Comparison of ENCODE assay signal across 14 cellular contexts in the genomic region with DNA sequence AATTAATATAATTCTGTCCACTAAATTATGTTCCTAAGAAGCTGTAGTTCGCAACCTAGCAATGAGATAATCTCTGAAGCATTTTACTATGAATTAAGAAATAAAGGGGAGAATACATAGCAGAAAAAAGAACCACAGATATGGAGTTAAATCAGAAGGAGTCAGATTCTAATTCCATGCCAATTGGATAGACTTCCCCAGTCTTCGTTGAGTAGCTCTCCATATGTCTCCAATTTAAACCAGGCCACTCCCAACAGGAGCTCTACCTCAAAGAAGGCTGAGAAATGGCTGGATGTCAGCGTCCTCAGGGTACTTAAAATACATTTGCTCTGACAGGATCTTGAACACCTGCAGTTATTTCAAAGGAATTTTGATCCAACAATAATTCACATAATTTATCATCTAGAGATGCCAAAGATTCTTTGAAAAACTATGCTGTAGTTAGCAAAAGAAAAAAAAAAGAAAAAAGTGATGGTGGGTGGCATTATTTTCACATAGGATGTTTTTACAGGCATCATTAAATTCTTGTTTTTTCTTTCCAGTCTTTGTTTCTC.
"Had no signal": no experiment of that assay in that cellular context is flagged by ENCODE, and none has a peak within 500 bp of the region (broad histone marks: within the 10 kb centered on the region; RNA-seq: fewer than 3 reads in every experiment).

No MANE protein-coding gene starts in this region.

- H3K9me3 ChIP-seq: gastrocnemius medialis, lower lobe of right lung, pancreas, upper lobe of left lung had no signal

- H3K36me3 ChIP-seq: gastrocnemius medialis, heart left ventricle, lower lobe of right lung, pancreas, upper lobe of left lung had no signal

- H3K27ac ChIP-seq: gastrocnemius medialis, heart left ventricle, lower lobe of right lung, upper lobe of left lung had no signal

- DNase-seq: activated CD4-positive, alpha-beta T cell treated with anti-CD3 and anti-CD28 coated beads, Interleukin-2, amount 50 U/mL, for 1 hour; activated CD8-positive, alpha-beta memory T cell treated with anti-CD3 and anti-CD28 coated beads for 24 hours; activated naive CD4-positive, alpha-beta T cell; aorta; cortex of kidney; effector CD4-positive, alpha-beta T cell; gastrocnemius medialis; heart left ventricle; lower lobe of right lung; pancreas; T-helper 9 cell; upper lobe of left lung had no signal

- ATAC-seq: activated CD4-positive, CD25-positive, alpha-beta regulatory T cell treated with anti-CD3 and anti-CD28 coated beads, Interleukin-2, amount 50 U/mL, for 24 hours; gastrocnemius medialis; heart left ventricle; lower lobe of right lung; pancreas; sciatic nerve had no signal

- H3K4me3 ChIP-seq: gastrocnemius medialis, heart left ventricle, lower lobe of right lung, pancreas, upper lobe of left lung had no signal

- H3K4me1 ChIP-seq: gastrocnemius medialis, heart left ventricle, lower lobe of right lung, pancreas, upper lobe of left lung had no signal

- H3K27me3 ChIP-seq: gastrocnemius medialis, heart left ventricle, pancreas, upper lobe of left lung had no signal
